ENCODE assay signal across 1 cellular context in the genomic region with DNA sequence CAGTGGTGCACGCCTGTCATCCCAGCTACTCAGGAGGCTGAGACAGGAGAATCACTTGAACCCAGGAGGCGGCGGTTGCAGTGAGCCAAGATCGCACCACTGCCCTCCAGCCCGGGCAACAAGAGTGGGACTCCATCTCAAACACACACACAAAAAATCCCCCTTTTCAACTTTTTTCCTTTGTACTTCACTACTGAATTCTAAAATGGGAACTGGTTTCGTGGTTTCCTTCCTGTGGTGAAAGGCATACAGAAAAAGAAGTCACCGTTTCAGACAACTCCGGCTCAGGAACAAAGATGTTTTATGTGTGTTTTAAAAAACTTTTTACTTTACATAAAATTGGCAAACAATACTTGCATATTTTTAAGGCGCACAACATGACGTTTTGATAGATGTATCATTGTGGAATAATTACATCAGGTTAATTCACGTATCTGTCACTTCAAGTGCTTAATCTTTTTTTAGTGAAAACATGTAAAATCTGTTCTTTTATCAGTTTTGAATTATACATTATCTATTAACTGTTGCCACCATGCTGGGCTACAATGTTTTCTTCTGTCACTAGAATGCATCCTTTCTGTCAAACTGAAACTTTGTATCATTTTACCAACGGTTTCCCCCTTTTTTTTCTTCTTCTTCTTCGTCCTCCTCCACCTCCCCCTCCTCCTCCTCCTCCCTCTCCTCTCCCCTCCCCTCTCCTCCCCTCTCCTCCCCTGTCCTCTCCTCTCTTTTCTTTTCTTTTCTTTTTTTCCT.
TF ChIP-seq lines count a peak whose summit lies in the region.

No MANE protein-coding gene starts in this region.

TF ChIP-seq in GM12878, 131 proteins besides CTCF, POLR2A, EP300 and RAD21 (continued from another document and continues in another):
- TF ChIP-seq, protein P1, sequence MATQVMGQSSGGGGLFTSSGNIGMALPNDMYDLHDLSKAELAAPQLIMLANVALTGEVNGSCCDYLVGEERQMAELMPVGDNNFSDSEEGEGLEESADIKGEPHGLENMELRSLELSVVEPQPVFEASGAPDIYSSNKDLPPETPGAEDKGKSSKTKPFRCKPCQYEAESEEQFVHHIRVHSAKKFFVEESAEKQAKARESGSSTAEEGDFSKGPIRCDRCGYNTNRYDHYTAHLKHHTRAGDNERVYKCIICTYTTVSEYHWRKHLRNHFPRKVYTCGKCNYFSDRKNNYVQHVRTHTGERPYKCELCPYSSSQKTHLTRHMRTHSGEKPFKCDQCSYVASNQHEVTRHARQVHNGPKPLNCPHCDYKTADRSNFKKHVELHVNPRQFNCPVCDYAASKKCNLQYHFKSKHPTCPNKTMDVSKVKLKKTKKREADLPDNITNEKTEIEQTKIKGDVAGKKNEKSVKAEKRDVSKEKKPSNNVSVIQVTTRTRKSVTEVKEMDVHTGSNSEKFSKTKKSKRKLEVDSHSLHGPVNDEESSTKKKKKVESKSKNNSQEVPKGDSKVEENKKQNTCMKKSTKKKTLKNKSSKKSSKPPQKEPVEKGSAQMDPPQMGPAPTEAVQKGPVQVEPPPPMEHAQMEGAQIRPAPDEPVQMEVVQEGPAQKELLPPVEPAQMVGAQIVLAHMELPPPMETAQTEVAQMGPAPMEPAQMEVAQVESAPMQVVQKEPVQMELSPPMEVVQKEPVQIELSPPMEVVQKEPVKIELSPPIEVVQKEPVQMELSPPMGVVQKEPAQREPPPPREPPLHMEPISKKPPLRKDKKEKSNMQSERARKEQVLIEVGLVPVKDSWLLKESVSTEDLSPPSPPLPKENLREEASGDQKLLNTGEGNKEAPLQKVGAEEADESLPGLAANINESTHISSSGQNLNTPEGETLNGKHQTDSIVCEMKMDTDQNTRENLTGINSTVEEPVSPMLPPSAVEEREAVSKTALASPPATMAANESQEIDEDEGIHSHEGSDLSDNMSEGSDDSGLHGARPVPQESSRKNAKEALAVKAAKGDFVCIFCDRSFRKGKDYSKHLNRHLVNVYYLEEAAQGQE (IDR thresholded peaks at IDR 0.05; ENCODE audit: low read depth, low read length) = no peak
- TF ChIP-seq NR2C1 (IDR thresholded peaks at IDR 0.05) (no peak), ZNF622 (IDR thresholded peaks at IDR 0.05) (no peak), ZNF274 (IDR thresholded peaks at IDR 0.05; ENCODE audit: insufficient read depth, insufficient read length) (no peak), ETV6 (conservative IDR thresholded peaks at IDR 0.05 in 1 of 2, IDR thresholded peaks at IDR 0.05 in 1 of 2; ENCODE audit: borderline replicate concordance in 1 of 2, low read depth in 1 of 2) (peak in 1 of 2 experiments; percentile 82; a peak in 2 of 4 replicates), TCF7 (IDR thresholded peaks at IDR 0.05; ENCODE audit: borderline replicate concordance) (peak; percentile 46; the same call in 1 of the 2 replicates), IRF4 (IDR thresholded peaks at IDR 0.05; ENCODE audit: low read depth, low read length) (0 out of 2 replicates have a peak, but pooled peaks have one; percentile 7), CREM (IDR thresholded peaks at IDR 0.05; ENCODE audit: low read depth) (peak; percentile 63; the same call in 1 of the 2 replicates), BCL11A (IDR thresholded peaks at IDR 0.05; ENCODE audit: low read depth, low read length) (peak; percentile 59), RELA (IDR thresholded peaks at IDR 0.05; ENCODE audit: borderline replicate concordance, partially characterized antibody) (peak; percentile 48), FOXM1 (IDR thresholded peaks at IDR 0.05; ENCODE audit: low read depth, low read length) (peak; percentile 67; the same call in 1 of the 2 replicates), SMAD5 (IDR thresholded peaks at IDR 0.05; ENCODE audit: low read depth) (no peak), RUNX3 (IDR thresholded peaks at IDR 0.05; ENCODE audit: low read length) (peak; percentile 97), JUNB (IDR thresholded peaks at IDR 0.05) (peak; percentile 33; the same call in 1 of the 2 replicates), IKZF2 (IDR thresholded peaks at IDR 0.05) (peak; percentile 31 to 52; a peak in 3 of 4 replicates), ZNF384 (IDR thresholded peaks at IDR 0.05; ENCODE audit: borderline replicate concordance, low read depth, low read length) (no peak), TCF12 (IDR thresholded peaks at IDR 0.05; ENCODE audit: low read depth, low read length) (no peak), RBBP5 (conservative IDR thresholded peaks at IDR 0.05) (no peak), CREB1 (IDR thresholded peaks at IDR 0.05; ENCODE audit: low read depth) (no peak), RB1 (IDR thresholded peaks at IDR 0.05; ENCODE audit: borderline replicate concordance) (no peak), ZSCAN29 (IDR thresholded peaks at IDR 0.05) (no peak), DPF2 (IDR thresholded peaks at IDR 0.05) (peak; percentile 61; the same call in 1 of the 2 replicates), NBN (IDR thresholded peaks at IDR 0.05) (peak; percentile 56; the same call in 1 of the 2 replicates), HDAC2 (IDR thresholded peaks at IDR 0.05) (no peak), SMAD1 (IDR thresholded peaks at IDR 0.05; ENCODE audit: low read depth, partially characterized antibody) (no peak), YBX1 (IDR thresholded peaks at IDR 0.05) (no peak), CBX5 (IDR thresholded peaks at IDR 0.05; ENCODE audit: low read depth) (peak; percentile 42; the same call in 1 of the 2 replicates), MTA2 (IDR thresholded peaks at IDR 0.05; ENCODE audit: low read depth) (no peak), GABPA (IDR thresholded peaks at IDR 0.05; ENCODE audit: low read depth) (0 out of 2 replicates have a peak, but pooled peaks have one; percentile 32), TCF3 (IDR thresholded peaks at IDR 0.05; ENCODE audit: borderline replicate concordance, insufficient read depth, low read depth, low read length) (no peak), SP1 (IDR thresholded peaks at IDR 0.05; ENCODE audit: low read depth, low read length) (peak; percentile 37), EED (IDR thresholded peaks at IDR 0.05; ENCODE audit: low read depth) (peak; percentile 48; the same call in 1 of the 2 replicates), PAX5 (IDR thresholded peaks at IDR 0.05; ENCODE audit: borderline replicate concordance, low read depth, low read length) (0 out of 2 replicates have a peak, but pooled peaks have one; percentile 17), YY1 (IDR thresholded peaks at IDR 0.05; ENCODE audit: low read depth, low read length) (peak; percentile 73), ZBED1 (IDR thresholded peaks at IDR 0.05; ENCODE audit: borderline replicate concordance) (peak; percentile 65; the same call in 1 of the 2 replicates), MEF2B (IDR thresholded peaks at IDR 0.05; ENCODE audit: partially characterized antibody, poor library complexity, severe bottlenecking) (peak; percentile 81), MEF2A (IDR thresholded peaks at IDR 0.05; ENCODE audit: insufficient read depth, low read depth, low read length) (peak; percentile 94), NRF1 (conservative IDR thresholded peaks at IDR 0.05; ENCODE audit: low read depth, low read length) (no peak), CBFB (IDR thresholded peaks at IDR 0.05; ENCODE audit: low read depth) (peak; percentile 69; the same call in 1 of the 2 replicates)
- TF ChIP-seq, protein P2, sequence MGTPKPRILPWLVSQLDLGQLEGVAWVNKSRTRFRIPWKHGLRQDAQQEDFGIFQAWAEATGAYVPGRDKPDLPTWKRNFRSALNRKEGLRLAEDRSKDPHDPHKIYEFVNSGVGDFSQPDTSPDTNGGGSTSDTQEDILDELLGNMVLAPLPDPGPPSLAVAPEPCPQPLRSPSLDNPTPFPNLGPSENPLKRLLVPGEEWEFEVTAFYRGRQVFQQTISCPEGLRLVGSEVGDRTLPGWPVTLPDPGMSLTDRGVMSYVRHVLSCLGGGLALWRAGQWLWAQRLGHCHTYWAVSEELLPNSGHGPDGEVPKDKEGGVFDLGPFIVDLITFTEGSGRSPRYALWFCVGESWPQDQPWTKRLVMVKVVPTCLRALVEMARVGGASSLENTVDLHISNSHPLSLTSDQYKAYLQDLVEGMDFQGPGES (IDR thresholded peaks at IDR 0.05) = no peak
- TF ChIP-seq, protein P3, sequence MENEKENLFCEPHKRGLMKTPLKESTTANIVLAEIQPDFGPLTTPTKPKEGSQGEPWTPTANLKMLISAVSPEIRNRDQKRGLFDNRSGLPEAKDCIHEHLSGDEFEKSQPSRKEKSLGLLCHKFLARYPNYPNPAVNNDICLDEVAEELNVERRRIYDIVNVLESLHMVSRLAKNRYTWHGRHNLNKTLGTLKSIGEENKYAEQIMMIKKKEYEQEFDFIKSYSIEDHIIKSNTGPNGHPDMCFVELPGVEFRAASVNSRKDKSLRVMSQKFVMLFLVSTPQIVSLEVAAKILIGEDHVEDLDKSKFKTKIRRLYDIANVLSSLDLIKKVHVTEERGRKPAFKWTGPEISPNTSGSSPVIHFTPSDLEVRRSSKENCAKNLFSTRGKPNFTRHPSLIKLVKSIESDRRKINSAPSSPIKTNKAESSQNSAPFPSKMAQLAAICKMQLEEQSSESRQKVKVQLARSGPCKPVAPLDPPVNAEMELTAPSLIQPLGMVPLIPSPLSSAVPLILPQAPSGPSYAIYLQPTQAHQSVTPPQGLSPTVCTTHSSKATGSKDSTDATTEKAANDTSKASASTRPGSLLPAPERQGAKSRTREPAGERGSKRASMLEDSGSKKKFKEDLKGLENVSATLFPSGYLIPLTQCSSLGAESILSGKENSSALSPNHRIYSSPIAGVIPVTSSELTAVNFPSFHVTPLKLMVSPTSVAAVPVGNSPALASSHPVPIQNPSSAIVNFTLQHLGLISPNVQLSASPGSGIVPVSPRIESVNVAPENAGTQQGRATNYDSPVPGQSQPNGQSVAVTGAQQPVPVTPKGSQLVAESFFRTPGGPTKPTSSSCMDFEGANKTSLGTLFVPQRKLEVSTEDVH (IDR thresholded peaks at IDR 0.05; ENCODE audit: low read depth, partially characterized antibody) = no peak
- TF ChIP-seq, protein P4, sequence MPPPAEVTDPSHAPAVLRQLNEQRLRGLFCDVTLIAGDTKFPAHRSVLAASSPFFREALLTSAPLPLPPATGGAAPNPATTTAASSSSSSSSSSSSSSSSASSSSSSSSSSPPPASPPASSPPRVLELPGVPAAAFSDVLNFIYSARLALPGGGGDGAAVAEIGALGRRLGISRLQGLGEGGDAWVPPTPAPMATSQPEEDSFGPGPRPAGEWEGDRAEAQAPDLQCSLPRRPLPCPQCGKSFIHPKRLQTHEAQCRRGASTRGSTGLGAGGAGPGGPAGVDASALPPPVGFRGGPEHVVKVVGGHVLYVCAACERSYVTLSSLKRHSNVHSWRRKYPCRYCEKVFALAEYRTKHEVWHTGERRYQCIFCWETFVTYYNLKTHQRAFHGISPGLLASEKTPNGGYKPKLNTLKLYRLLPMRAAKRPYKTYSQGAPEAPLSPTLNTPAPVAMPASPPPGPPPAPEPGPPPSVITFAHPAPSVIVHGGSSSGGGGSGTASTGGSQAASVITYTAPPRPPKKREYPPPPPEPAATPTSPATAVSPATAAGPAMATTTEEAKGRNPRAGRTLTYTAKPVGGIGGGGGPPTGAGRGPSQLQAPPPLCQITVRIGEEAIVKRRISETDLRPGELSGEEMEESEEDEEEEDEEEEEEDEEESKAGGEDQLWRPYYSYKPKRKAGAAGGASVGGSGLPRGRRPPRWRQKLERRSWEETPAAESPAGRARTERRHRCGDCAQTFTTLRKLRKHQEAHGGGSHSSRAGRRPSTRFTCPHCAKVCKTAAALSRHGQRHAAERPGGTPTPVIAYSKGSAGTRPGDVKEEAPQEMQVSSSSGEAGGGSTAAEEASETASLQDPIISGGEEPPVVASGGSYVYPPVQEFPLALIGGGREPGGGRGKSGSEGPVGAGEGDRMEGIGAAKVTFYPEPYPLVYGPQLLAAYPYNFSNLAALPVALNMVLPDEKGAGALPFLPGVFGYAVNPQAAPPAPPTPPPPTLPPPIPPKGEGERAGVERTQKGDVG (CRISPR knock-in tag; IDR thresholded peaks at IDR 0.05) = no peak
- TF ChIP-seq, protein P5, sequence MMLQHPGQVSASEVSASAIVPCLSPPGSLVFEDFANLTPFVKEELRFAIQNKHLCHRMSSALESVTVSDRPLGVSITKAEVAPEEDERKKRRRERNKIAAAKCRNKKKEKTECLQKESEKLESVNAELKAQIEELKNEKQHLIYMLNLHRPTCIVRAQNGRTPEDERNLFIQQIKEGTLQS (IDR thresholded peaks at IDR 0.05; ENCODE audit: borderline replicate concordance, extremely low read depth, low read depth, low read length) = no peak
- TF ChIP-seq, protein P6, sequence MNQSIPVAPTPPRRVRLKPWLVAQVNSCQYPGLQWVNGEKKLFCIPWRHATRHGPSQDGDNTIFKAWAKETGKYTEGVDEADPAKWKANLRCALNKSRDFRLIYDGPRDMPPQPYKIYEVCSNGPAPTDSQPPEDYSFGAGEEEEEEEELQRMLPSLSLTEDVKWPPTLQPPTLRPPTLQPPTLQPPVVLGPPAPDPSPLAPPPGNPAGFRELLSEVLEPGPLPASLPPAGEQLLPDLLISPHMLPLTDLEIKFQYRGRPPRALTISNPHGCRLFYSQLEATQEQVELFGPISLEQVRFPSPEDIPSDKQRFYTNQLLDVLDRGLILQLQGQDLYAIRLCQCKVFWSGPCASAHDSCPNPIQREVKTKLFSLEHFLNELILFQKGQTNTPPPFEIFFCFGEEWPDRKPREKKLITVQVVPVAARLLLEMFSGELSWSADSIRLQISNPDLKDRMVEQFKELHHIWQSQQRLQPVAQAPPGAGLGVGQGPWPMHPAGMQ (IDR thresholded peaks at IDR 0.05; ENCODE audit: borderline replicate concordance) = no peak
- TF ChIP-seq, protein P7, sequence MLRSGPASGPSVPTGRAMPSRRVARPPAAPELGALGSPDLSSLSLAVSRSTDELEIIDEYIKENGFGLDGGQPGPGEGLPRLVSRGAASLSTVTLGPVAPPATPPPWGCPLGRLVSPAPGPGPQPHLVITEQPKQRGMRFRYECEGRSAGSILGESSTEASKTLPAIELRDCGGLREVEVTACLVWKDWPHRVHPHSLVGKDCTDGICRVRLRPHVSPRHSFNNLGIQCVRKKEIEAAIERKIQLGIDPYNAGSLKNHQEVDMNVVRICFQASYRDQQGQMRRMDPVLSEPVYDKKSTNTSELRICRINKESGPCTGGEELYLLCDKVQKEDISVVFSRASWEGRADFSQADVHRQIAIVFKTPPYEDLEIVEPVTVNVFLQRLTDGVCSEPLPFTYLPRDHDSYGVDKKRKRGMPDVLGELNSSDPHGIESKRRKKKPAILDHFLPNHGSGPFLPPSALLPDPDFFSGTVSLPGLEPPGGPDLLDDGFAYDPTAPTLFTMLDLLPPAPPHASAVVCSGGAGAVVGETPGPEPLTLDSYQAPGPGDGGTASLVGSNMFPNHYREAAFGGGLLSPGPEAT (IDR thresholded peaks at IDR 0.05; ENCODE audit: low read depth) = peak; percentile 76
- TF ChIP-seq, protein P8, sequence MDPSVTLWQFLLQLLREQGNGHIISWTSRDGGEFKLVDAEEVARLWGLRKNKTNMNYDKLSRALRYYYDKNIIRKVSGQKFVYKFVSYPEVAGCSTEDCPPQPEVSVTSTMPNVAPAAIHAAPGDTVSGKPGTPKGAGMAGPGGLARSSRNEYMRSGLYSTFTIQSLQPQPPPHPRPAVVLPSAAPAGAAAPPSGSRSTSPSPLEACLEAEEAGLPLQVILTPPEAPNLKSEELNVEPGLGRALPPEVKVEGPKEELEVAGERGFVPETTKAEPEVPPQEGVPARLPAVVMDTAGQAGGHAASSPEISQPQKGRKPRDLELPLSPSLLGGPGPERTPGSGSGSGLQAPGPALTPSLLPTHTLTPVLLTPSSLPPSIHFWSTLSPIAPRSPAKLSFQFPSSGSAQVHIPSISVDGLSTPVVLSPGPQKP (IDR thresholded peaks at IDR 0.05; ENCODE audit: low read depth, low read length) = no peak
